ENCODE assay signal across 13 cellular contexts in genomic region chr7:102843850-102844249, GRCh38.
DNase-seq lines count a peak whose midpoint lies in the region; ATAC-seq and TF ChIP-seq lines count a peak whose summit lies in the region.
"Had no signal": no experiment of that assay in that cellular context is flagged by ENCODE, and none has a peak within 500 bp of the region (broad histone marks: within the 10 kb centered on the region; RNA-seq: fewer than 3 reads in every experiment).

No MANE protein-coding gene starts in this region.

- no peak for DNase-seq in activated CD4-positive, CD25-positive, alpha-beta regulatory T cell treated with anti-CD3 and anti-CD28 coated beads, Interleukin-2, amount 50 U/mL, for 72 hours
- DNase-seq in memory B cell (ENCODE audit: low spot score in 2 of 2) = no peak
- no peak for DNase-seq in RPMI8226
- no peak for DNase-seq in A673 (ENCODE audit: low spot score)
- no peak for DNase-seq in activated T-helper 2 cell treated with anti-CD3 and anti-CD28 coated beads, Interferon-gamma antibody, Interleukin-2, Interleukin-4, amounts not matched to agents 10 μg/mL and 5 μg/mL and 100 μg/mL, durations not matched to agents 14 hours and 24 hours and 36 hours (ENCODE audit: low spot score)
- DNase-seq: cerebellar nuclear complex, H9, left colon, ovary, thyroid gland had no signal

- intact Hi-C loops in A673 (cut with micrococcal nuclease; ENCODE audit: unreplicated experiment) = no loop called here
- intact Hi-C loops in activated T-helper 2 cell treated with anti-CD3 and anti-CD28 coated beads, Interferon-gamma antibody, Interleukin-2, Interleukin-4, amounts not matched to agents 10 μg/mL and 5 μg/mL and 100 μg/mL, durations not matched to agents 14 hours and 24 hours and 36 hours (cut with micrococcal nuclease) = no loop called here

- ATAC-seq in activated CD4-positive, CD25-positive, alpha-beta regulatory T cell treated with anti-CD3 and anti-CD28 coated beads, Interleukin-2, amount 50 U/mL, for 24 hours = peak; percentile 28 to 41
- ATAC-seq in GM21619 (IDR thresholded peaks at IDR 0.05; ENCODE audit: unreplicated experiment) (peak; percentile 84), HG03378 (IDR thresholded peaks at IDR 0.05; ENCODE audit: unreplicated experiment) (peak; percentile 56), memory B cell (ENCODE audit: low read depth) (peak; percentile 26)
- ATAC-seq: left colon had no signal

- BruUV-seq in A673 (replicated peaks; lab: Mats Ljungman, UMichigan) = no TSS peak

- POLR2A ChIA-PET in A673 (lab: Charles Lee; ENCODE audit: low non-redundant PET) = no interaction called here

- no peak overlapping the region for H3K27ac ChIP-seq in A673 (ENCODE audit: low read depth, low read length, poor library complexity, severe bottlenecking)
- H3K27ac ChIP-seq: ovary, thyroid gland had no signal

- H3K27me3 Mint-ChIP-seq in memory B cell = no peaks in the 10 kb centered on the region
- peaks cover 16% of the 10 kb centered on the region for H3K27me3 Mint-ChIP-seq in activated T-helper 2 cell treated with anti-CD3 and anti-CD28 coated beads, Interferon-gamma antibody, Interleukin-2, Interleukin-4, amounts not matched to agents 10 μg/mL and 5 μg/mL and 100 μg/mL, durations not matched to agents 14 hours and 24 hours and 36 hours (ENCODE audit: low read depth)

- no peaks in the 10 kb centered on the region for H3K27me3 ChIP-seq in A673 (replicated peaks; ENCODE audit: insufficient read depth, low read depth, low read length, poor library complexity)
- H3K27me3 ChIP-seq: ovary, thyroid gland had no signal

- H3K4me1 Mint-ChIP-seq in memory B cell = no peaks in the 10 kb centered on the region
- H3K4me1 Mint-ChIP-seq in activated T-helper 2 cell treated with anti-CD3 and anti-CD28 coated beads, Interferon-gamma antibody, Interleukin-2, Interleukin-4, amounts not matched to agents 10 μg/mL and 5 μg/mL and 100 μg/mL, durations not matched to agents 14 hours and 24 hours and 36 hours (ENCODE audit: low read depth) = peaks cover 4% of the 10 kb centered on the region
- H3K4me1 Mint-ChIP-seq: H9 had no signal

- CTCF ChIA-PET in A673 (lab: Charles Lee) = no interaction called here

- no peaks in the 10 kb centered on the region for H3K9me3 Mint-ChIP-seq in memory B cell
- H3K9me3 Mint-ChIP-seq in activated T-helper 2 cell treated with anti-CD3 and anti-CD28 coated beads, Interferon-gamma antibody, Interleukin-2, Interleukin-4, amounts not matched to agents 10 μg/mL and 5 μg/mL and 100 μg/mL, durations not matched to agents 14 hours and 24 hours and 36 hours = no peaks in the 10 kb centered on the region
- H3K9me3 Mint-ChIP-seq: H9 had no signal

- no peaks in the 10 kb centered on the region for H3K9me3 ChIP-seq in A673 (ENCODE audit: low read depth, low read length, poor library complexity, severe bottlenecking)
- H3K9me3 ChIP-seq: ovary, thyroid gland had no signal

- H3K27ac Mint-ChIP-seq in memory B cell = no peak overlapping the region
- H3K27ac Mint-ChIP-seq in activated T-helper 2 cell treated with anti-CD3 and anti-CD28 coated beads, Interferon-gamma antibody, Interleukin-2, Interleukin-4, amounts not matched to agents 10 μg/mL and 5 μg/mL and 100 μg/mL, durations not matched to agents 14 hours and 24 hours and 36 hours = no peak overlapping the region
- H3K27ac Mint-ChIP-seq: H9 had no signal

- H3K4me1 ChIP-seq in A673 (ENCODE audit: insufficient read depth, low read length, poor library complexity, severe bottlenecking) = no peaks in the 10 kb centered on the region
- H3K4me1 ChIP-seq: thyroid gland had no signal

- no peak overlapping the region for H3K4me3 Mint-ChIP-seq in memory B cell
- no peak overlapping the region for H3K4me3 Mint-ChIP-seq in activated T-helper 2 cell treated with anti-CD3 and anti-CD28 coated beads, Interferon-gamma antibody, Interleukin-2, Interleukin-4, amounts not matched to agents 10 μg/mL and 5 μg/mL and 100 μg/mL, durations not matched to agents 14 hours and 24 hours and 36 hours (ENCODE audit: low read depth)
- H3K4me3 Mint-ChIP-seq: H9 had no signal

- H3K4me3 ChIP-seq in A673 (ENCODE audit: low read depth, low read length, poor library complexity, severe bottlenecking) = no peak overlapping the region
- H3K4me3 ChIP-seq: ovary, thyroid gland had no signal

- TF ChIP-seq CTCF in A673 (conservative IDR thresholded peaks at IDR 0.05; ENCODE audit: low read depth, low read length) = no peak

- no peaks in the 10 kb centered on the region for H3K36me3 ChIP-seq in A673 (ENCODE audit: insufficient read depth, low read length, poor library complexity, severe bottlenecking)
- H3K36me3 ChIP-seq: ovary, thyroid gland had no signal

- H3K36me3 Mint-ChIP-seq in memory B cell = peaks cover 3% of the 10 kb centered on the region
- H3K36me3 Mint-ChIP-seq in activated T-helper 2 cell treated with anti-CD3 and anti-CD28 coated beads, Interferon-gamma antibody, Interleukin-2, Interleukin-4, amounts not matched to agents 10 μg/mL and 5 μg/mL and 100 μg/mL, durations not matched to agents 14 hours and 24 hours and 36 hours (ENCODE audit: low read depth) = no peaks in the 10 kb centered on the region

Comparison
In these comparisons a context has a peak if more than half of its experiments do, and no peak if none do; other contexts are left out.
1. ATAC-seq: peak in every context shown above with its lines; median percentile 84 in GM21619; 56 in HG03378; 34 in activated CD4-positive, CD25-positive, alpha-beta regulatory T cell treated with anti-CD3 and anti-CD28 coated beads, Interleukin-2, amount 50 U/mL, for 24 hours; 26 in memory B cell.